In the genomic region with DNA sequence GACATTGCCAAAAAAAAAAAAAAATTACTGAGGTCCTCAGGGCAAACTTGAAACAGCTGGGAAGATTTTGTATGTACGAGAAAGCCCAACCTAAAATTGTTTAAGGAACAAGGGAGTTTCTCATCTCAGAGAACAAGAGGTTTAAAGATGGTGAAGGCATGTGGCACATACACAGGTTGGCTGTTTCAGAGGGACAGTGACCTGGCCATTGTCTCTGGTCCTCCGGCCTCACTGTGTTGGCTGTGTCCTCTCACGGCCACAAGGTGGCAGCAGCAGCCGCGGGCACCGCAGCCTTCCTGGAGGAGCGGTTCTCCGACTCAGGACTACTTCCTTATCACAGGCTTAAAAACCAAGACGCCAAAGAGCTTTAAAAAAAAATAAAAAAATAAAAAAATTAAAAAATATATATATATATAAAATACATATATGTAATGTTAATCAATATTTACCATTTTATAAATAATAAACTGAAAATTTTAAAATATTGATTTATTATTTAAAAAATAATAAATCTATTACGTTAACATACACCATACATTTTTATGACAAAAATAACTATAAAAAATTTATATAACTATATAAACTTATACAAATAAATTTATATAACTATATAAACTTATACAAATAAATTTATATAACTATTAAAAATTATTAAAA, we compare ENCODE assay signal across 8 cellular contexts. TPM values are rescaled to one million over a fixed set of nuclear protein-coding genes. Genes with fewer than 3 reads are reported as not detected.
A peak's percentile ranks its signal among the peaks of the same experiment; 100 is the strongest.
DNase-seq lines count a peak whose midpoint lies in the region; ATAC-seq and TF ChIP-seq lines count a peak whose summit lies in the region.

No MANE protein-coding gene starts in this region.

- no peak overlapping the region for H3K27ac Mint-ChIP-seq in activated CD4-positive, alpha-beta memory T cell treated with anti-CD3 and anti-CD28 coated beads for 36 hours

- DNase-seq in AG08396 (ENCODE audit: low spot score) (peak; percentile 84), NCI-H748 treated with DMSO at 0.1 percent for 48 hours (lab: John Stamatoyannopoulos, UW) (peak; percentile 30), dorsolateral prefrontal cortex (peak; percentile 72 to 90 (median 79)), lower lobe of right lung (peak; percentile 90)
- DNase-seq in activated CD4-positive, alpha-beta memory T cell treated with anti-CD3 and anti-CD28 coated beads for 36 hours = peak; percentile 86
- DNase-seq in stimulated activated CD8-positive, alpha-beta memory T cell treated with anti-CD3 and anti-CD28 coated beads, Interleukin-12 subunit alpha, Interleukin-12 subunit beta, amount 100 ng/mL, for 4 hours (ENCODE audit: low read depth) = peak; percentile 54

- H3K27me3 Mint-ChIP-seq in activated CD4-positive, alpha-beta memory T cell treated with anti-CD3 and anti-CD28 coated beads for 36 hours = no peaks in the 10 kb centered on the region

- CTCF ChIA-PET in activated CD4-positive, alpha-beta memory T cell treated with anti-CD3 and anti-CD28 coated beads for 36 hours (lab: Charles Lee) = interaction anchor here (0.5 to 4.4 kb wide), 80 partner anchors 10 to 541 kb away, joined by 3 to 28 read pairs (median 4); a partner anchor contains a TSS

- ATAC-seq in GM18867 (IDR thresholded peaks at IDR 0.05; ENCODE audit: unreplicated experiment) = peak; percentile 79
- ATAC-seq in HG03432 (IDR thresholded peaks at IDR 0.05; ENCODE audit: unreplicated experiment) = peak; percentile 83
- peak; percentile 93 to 95 for ATAC-seq in lower lobe of right lung

- intact Hi-C loops in activated CD4-positive, alpha-beta memory T cell treated with anti-CD3 and anti-CD28 coated beads for 36 hours (cut with micrococcal nuclease) = loop anchor here (1.0 to 5.0 kb wide), 4 partner anchors 166 to 470 kb away; no protein-coding TSS in a partner anchor
- intact Hi-C loops in dorsolateral prefrontal cortex (cut with DNase I) = loop anchor here (2.0 to 5.0 kb wide), 3 partner anchors 296 to 471 kb away; no protein-coding TSS in a partner anchor
- intact Hi-C loops in lower lobe of right lung (cut with DNase I) = no loop called here

- H3K9me3 ChIP-seq in lower lobe of right lung = no peaks in the 10 kb centered on the region

- H3K4me1 ChIP-seq in lower lobe of right lung = no peaks in the 10 kb centered on the region

- H3K27me3 ChIP-seq in dorsolateral prefrontal cortex (no peaks in the 10 kb centered on the region), lower lobe of right lung (ENCODE audit: low read depth) (no peaks in the 10 kb centered on the region)

- H3K27ac ChIP-seq in dorsolateral prefrontal cortex = no peak overlapping the region
- no peak overlapping the region for H3K27ac ChIP-seq in lower lobe of right lung

- POLR2A ChIA-PET in activated CD4-positive, alpha-beta memory T cell treated with anti-CD3 and anti-CD28 coated beads for 36 hours (lab: Charles Lee) = interaction anchor here (0.6 kb wide), 1 partner anchor 277 kb away, joined by 3 read pairs; no protein-coding TSS in a partner anchor

- H3K36me3 ChIP-seq in lower lobe of right lung = no peaks in the 10 kb centered on the region

- no peak overlapping the region for H3K4me3 Mint-ChIP-seq in activated CD4-positive, alpha-beta memory T cell treated with anti-CD3 and anti-CD28 coated beads for 36 hours

- TF ChIP-seq CTCF in dorsolateral prefrontal cortex (IDR thresholded peaks at IDR 0.05 in 54 of 56, conservative IDR thresholded peaks at IDR 0.05 in 2 of 56; ENCODE audit: low read depth in 1 of 56, partially characterized antibody in 56 of 56) (peak; percentile 78 to 99 (median 96)), lower lobe of right lung (IDR thresholded peaks at IDR 0.05) (peak; percentile 98)

- H3K4me1 Mint-ChIP-seq in activated CD4-positive, alpha-beta memory T cell treated with anti-CD3 and anti-CD28 coated beads for 36 hours (ENCODE audit: low read depth) = no peaks in the 10 kb centered on the region

- no peaks in the 10 kb centered on the region for H3K9me3 Mint-ChIP-seq in activated CD4-positive, alpha-beta memory T cell treated with anti-CD3 and anti-CD28 coated beads for 36 hours

- no peak overlapping the region for H3K4me3 ChIP-seq in dorsolateral prefrontal cortex
- H3K4me3 ChIP-seq in lower lobe of right lung = no peak overlapping the region

- H3K36me3 Mint-ChIP-seq in activated CD4-positive, alpha-beta memory T cell treated with anti-CD3 and anti-CD28 coated beads for 36 hours = no peaks in the 10 kb centered on the region

RNA-seq across cellular contexts. Expression of a gene that starts 52.8 kb away (rescaled TPM):
- total RNA-seq in activated CD4-positive, alpha-beta memory T cell treated with anti-CD3 and anti-CD28 coated beads for 36 hours = 10 to 100 TPM; 28.4 to 30.8 TPM
- total RNA-seq in dorsolateral prefrontal cortex (10 to 100 TPM; 12.2 to 32.2 (median 24.3) TPM), lower lobe of right lung (15.6 TPM)

RNA-seq across cellular contexts. Expression of a gene that starts 52.9 kb away (rescaled TPM):
- total RNA-seq in activated CD4-positive, alpha-beta memory T cell treated with anti-CD3 and anti-CD28 coated beads for 36 hours = 1 to 10 TPM; 7.8 to 8.9 TPM
- total RNA-seq in dorsolateral prefrontal cortex (10 to 100 TPM in 116 of 120 experiments, 1 to 10 TPM in 4; 9.5 to 22.3 (median 15.6) TPM), lower lobe of right lung (7.6 TPM)

Comparison
In these comparisons a context has a peak if more than half of its experiments do, and no peak if none do; other contexts are left out.
1. DNase-seq: peak in every context shown above with its lines; median percentile 90 in lower lobe of right lung; 86 in activated CD4-positive, alpha-beta memory T cell treated with anti-CD3 and anti-CD28 coated beads for 36 hours; 84 in AG08396; 79 in dorsolateral prefrontal cortex; 54 in stimulated activated CD8-positive, alpha-beta memory T cell treated with anti-CD3 and anti-CD28 coated beads, Interleukin-12 subunit alpha, Interleukin-12 subunit beta, amount 100 ng/mL, for 4 hours; 30 in NCI-H748 treated with DMSO at 0.1 percent for 48 hours.